Comparison of ENCODE assay signal across 1 cellular context in genomic region chr18:31267823-31268481, GRCh38.
TF ChIP-seq lines count a peak whose summit lies in the region.

No MANE protein-coding gene starts in this region.

TF ChIP-seq in endothelial cell of umbilical vein, 7 proteins besides CTCF, POLR2A, EP300 and RAD21 (continued from another document):
- TF ChIP-seq GATA2 (IDR thresholded peaks at IDR 0.05; ENCODE audit: insufficient read depth, insufficient read length, low read depth, low read length) = no peak
